Comparison of ENCODE assay signal across 8 cellular contexts in genomic region chr18:58045265-58046086, GRCh38. TPM values are rescaled to one million over a fixed set of nuclear protein-coding genes. Genes with fewer than 3 reads are reported as not detected.
A peak's percentile ranks its signal among the peaks of the same experiment; 100 is the strongest.
DNase-seq lines count a peak whose midpoint lies in the region; ATAC-seq and TF ChIP-seq lines count a peak whose summit lies in the region.

No MANE protein-coding gene starts in this region.

- peak overlapping the region; percentile 96 for H3K4me3 ChIP-seq in Loucy (ENCODE audit: low read length, poor library complexity, severe bottlenecking)

- no peaks in the 10 kb centered on the region for H3K9me2 ChIP-seq in Loucy (replicated peaks; ENCODE audit: low read depth, low read length)

- no peaks in the 10 kb centered on the region for H3K36me3 ChIP-seq in Loucy (ENCODE audit: insufficient read depth, low read length)

- H3K36me3 Mint-ChIP-seq in T-helper 17 cell (ENCODE audit: low read depth), result peaks cover 3% of the 10 kb centered on the region
- no peaks in the 10 kb centered on the region for H3K36me3 Mint-ChIP-seq in brain

- H3K27me3 Mint-ChIP-seq in T-helper 17 cell (peaks cover 28% of the 10 kb centered on the region), brain (peaks cover 12% of the 10 kb centered on the region)

- no peaks in the 10 kb centered on the region for H3K9me3 ChIP-seq in Loucy (ENCODE audit: insufficient read depth, low read depth, low read length)
- no peaks in the 10 kb centered on the region for H3K9me3 ChIP-seq in T-helper 17 cell (ENCODE audit: control insufficient read depth, low read length, poor library complexity, severe bottlenecking)

- H3K9me3 Mint-ChIP-seq in brain, result peaks cover 0 to 3% (median 0%) of the 10 kb centered on the region in 5 experiments

- peaks cover 2% of the 10 kb centered on the region; the same call in 1 of the 2 replicates for H3F3A ChIP-seq in Loucy (ENCODE audit: low read depth)

- no peaks in the 10 kb centered on the region for H3K27me3 ChIP-seq in Loucy (ENCODE audit: insufficient read depth, low read length, poor library complexity, severe bottlenecking)

- H2AFZ ChIP-seq in Loucy (ENCODE audit: low read length), result peak overlapping the region; percentile 92

- peak overlapping the region; percentile 95 for H3K4me2 ChIP-seq in Loucy (ENCODE audit: low read depth, low read length, poor library complexity, severe bottlenecking)

- H3K4me1 Mint-ChIP-seq in T-helper 17 cell (peaks cover 18% of the 10 kb centered on the region), brain (peaks cover 42% of the 10 kb centered on the region)

- H3K9ac ChIP-seq in Loucy (ENCODE audit: low read depth, low read length, poor library complexity, severe bottlenecking), result peak overlapping the region; percentile 79

- peaks cover 46% of the 10 kb centered on the region for H3K79me2 ChIP-seq in Loucy (ENCODE audit: insufficient read depth, low read length)

- peaks cover 9% of the 10 kb centered on the region for H4K20me1 ChIP-seq in Loucy (ENCODE audit: insufficient read depth, low read length, poor library complexity, severe bottlenecking)

- H3K4me3 Mint-ChIP-seq in T-helper 17 cell (peak overlapping the region; percentile 91), brain (peak overlapping the region; percentile 91 to 99 (median 97))

- no peak for ATAC-seq in T-helper 17 cell

- H3K27ac Mint-ChIP-seq in T-helper 17 cell (peak overlapping the region; percentile 72), brain (peak overlapping the region; percentile 96 to 99 (median 98))

- H3K4me1 ChIP-seq in Loucy (ENCODE audit: insufficient read depth, low read length, poor library complexity, severe bottlenecking), result peaks cover 40% of the 10 kb centered on the region

- no peak for TF ChIP-seq CTCF in Loucy (conservative IDR thresholded peaks at IDR 0.05; ENCODE audit: low read length)
- no peak for TF ChIP-seq CTCF in brain (conservative IDR thresholded peaks at IDR 0.05)

- DNase-seq in DMS153 treated with DMSO at 0.1 percent for 48 hours (lab: John Stamatoyannopoulos, UW; ENCODE audit: unreplicated experiment), result peak; percentile 61
- DNase-seq in T-helper 17 cell, result peak in 2 of 3 donors; percentile 14 to 31
- peak; percentile 92 for DNase-seq in islet precursor cell
- DNase-seq in stimulated activated CD4-positive, alpha-beta T cell treated with anti-CD3 and anti-CD28 coated beads, Interleukin-12 subunit alpha, Interleukin-12 subunit beta, amount 100 ng/mL, for 4 hours, result peak; percentile 29
- DNase-seq in mesenteric fat pad (ENCODE audit: low spot score), result no peak
- DNase-seq in CD1c-positive myeloid dendritic cell (ENCODE audit: extremely low spot score), result no peak

RNA-seq across cellular contexts. Expression of gene NEDD4L, which starts 1.4 kb away (rescaled TPM):
- total RNA-seq in T-helper 17 cell (10 to 100 TPM in 1 of 2 donors, 1 to 10 TPM in 1; 9.8 to 22.4 TPM), mesenteric fat pad (43.7 TPM)
- 38.5 TPM for polyA plus RNA-seq in brain (ENCODE audit: insufficient read depth, low read depth, low replicate concordance)

Comparison
In these comparisons a context has a peak if more than half of its experiments do, and no peak if none do; other contexts are left out.
1. DNase-seq: peak in DMS153 treated with DMSO at 0.1 percent for 48 hours (single experiment), T-helper 17 cell (2 of 3), islet precursor cell (single experiment) and stimulated activated CD4-positive, alpha-beta T cell treated with anti-CD3 and anti-CD28 coated beads, Interleukin-12 subunit alpha, Interleukin-12 subunit beta, amount 100 ng/mL, for 4 hours (single experiment); none in mesenteric fat pad (single experiment) and CD1c-positive myeloid dendritic cell (single experiment).